ENCODE assay signal across 8 cellular contexts in genomic region chr19:12778020-12778904, GRCh38. TPM values are rescaled to one million over a fixed set of nuclear protein-coding genes. Genes with fewer than 3 reads are reported as not detected.
DNase-seq lines count a peak whose midpoint lies in the region; FAIRE-seq and TF ChIP-seq lines count a peak whose summit lies in the region.

No MANE protein-coding gene starts in this region.

- H3K4me3 ChIP-seq in WI38 (ENCODE audit: low read depth, low read length): peak overlapping the region; percentile 64
- H3K4me3 ChIP-seq in H1 (ENCODE audit: extremely low read depth in 1 of 4, insufficient read depth in 2 of 4, low read depth in 3 of 4, low read length in 4 of 4): peak overlapping the region; percentile 40 to 69 (median 62)
- peak overlapping the region; percentile 48 for H3K4me3 ChIP-seq in mesendoderm (ENCODE audit: low read length)
- peak overlapping the region; percentile 66 to 85 (median 70) for H3K4me3 ChIP-seq in subcutaneous abdominal adipose tissue (ENCODE audit: low read depth in 1 of 5, low read length in 5 of 5)

- DNase-seq in NCI-H345 (lab: John Stamatoyannopoulos, UW) (peak; percentile 23), NCI-H345 treated with DMSO at 0.1 percent for 48 hours (lab: John Stamatoyannopoulos, UW; ENCODE audit: unreplicated experiment) (no peak), NCI-H128 (lab: John Stamatoyannopoulos, UW; ENCODE audit: unreplicated experiment) (peak; percentile 50), H1 (ENCODE audit: low read depth in 1 of 2, low spot score in 2 of 2) (peak in 1 of 2 experiments; percentile 76), mesendoderm (peak; percentile 70), cerebellar nuclear complex (lab: John Stamatoyannopoulos, UW) (no peak)

- no peaks in the 10 kb centered on the region for H3K9me3 ChIP-seq in H1 (ENCODE audit: insufficient read depth in 2 of 2, low read depth in 1 of 2, low read length in 1 of 2)
- no peaks in the 10 kb centered on the region for H3K9me3 ChIP-seq in subcutaneous abdominal adipose tissue (ENCODE audit: control insufficient read depth in 5 of 5, low read length in 5 of 5)

- H3K56ac ChIP-seq in H1 (replicated peaks; ENCODE audit: insufficient read length, low read depth, low read length) (peak overlapping the region; percentile 70), mesendoderm (ENCODE audit: low read length) (peak overlapping the region; percentile 95)

- no peaks in the 10 kb centered on the region for H4K20me1 ChIP-seq in H1 (replicated peaks in 1 of 2; ENCODE audit: control insufficient read depth in 1 of 2, insufficient read depth in 2 of 2, low read length in 2 of 2)

- H2BK120ac ChIP-seq in H1 (replicated peaks; ENCODE audit: low read depth, low read length) (no peak overlapping the region), mesendoderm (ENCODE audit: low read depth, low read length) (no peak overlapping the region)

- H3K4ac ChIP-seq in H1 (replicated peaks; ENCODE audit: insufficient read length, low read depth, low read length) (peak overlapping the region; percentile 95), mesendoderm (ENCODE audit: low read depth, low read length) (peak overlapping the region; percentile 6)

- H2AK5ac ChIP-seq in H1 (ENCODE audit: low read depth, low read length) (no peak overlapping the region), mesendoderm (ENCODE audit: low read length) (no peak overlapping the region)

- TF ChIP-seq CTCF in WI38 (IDR thresholded peaks at IDR 0.05; ENCODE audit: low read depth, low read length): no peak
- no peak for TF ChIP-seq CTCF in H1 (IDR thresholded peaks at IDR 0.05; ENCODE audit: control extremely low read depth in 1 of 3, insufficient read depth in 1 of 3, low read depth in 1 of 3, low read length in 3 of 3)

- 0 out of 2 replicates have a peak overlapping the region, but pooled peaks have one; percentile 22 for H3K27ac ChIP-seq in H1 (ENCODE audit: low read depth, low read length)
- H3K27ac ChIP-seq in mesendoderm (ENCODE audit: low read depth, low read length): peak overlapping the region; percentile 36
- peak overlapping the region; percentile 98 for H3K27ac ChIP-seq in subcutaneous abdominal adipose tissue (ENCODE audit: low read depth, low read length)

- TF ChIP-seq RAD21 in H1 (IDR thresholded peaks at IDR 0.05 in 1 of 2, conservative IDR thresholded peaks at IDR 0.05 in 1 of 2; ENCODE audit: low read depth in 2 of 2, low read length in 2 of 2): no peak

- TF ChIP-seq EP300 in H1 (IDR thresholded peaks at IDR 0.05; ENCODE audit: borderline replicate concordance in 1 of 2, low read depth in 2 of 2, low read length in 2 of 2): no peak

- H2BK20ac ChIP-seq in H1 (ENCODE audit: low read length): no peak overlapping the region

- H2BK5ac ChIP-seq in H1 (ENCODE audit: low read depth, low read length) (peak overlapping the region; percentile 85), mesendoderm (ENCODE audit: low read length) (peak overlapping the region; percentile 69)

- peak overlapping the region in 2 of 4 experiments; percentile 31 to 38; a peak in 3 of 7 replicates for H3K9ac ChIP-seq in H1 (replicated peaks in 1 of 4; ENCODE audit: extremely low read depth in 1 of 4, low read depth in 3 of 4, low read length in 3 of 4)
- H3K9ac ChIP-seq in mesendoderm (ENCODE audit: low read length): peak overlapping the region; percentile 78
- H3K9ac ChIP-seq in subcutaneous abdominal adipose tissue (ENCODE audit: low read length in 5 of 5): peak overlapping the region; percentile 77 to 91 (median 82)

- H3K79me1 ChIP-seq in H1 (ENCODE audit: low read depth, low read length) (no peaks in the 10 kb centered on the region), mesendoderm (ENCODE audit: low read length) (no peaks in the 10 kb centered on the region)

- H3K36me3 ChIP-seq in H1 (ENCODE audit: control insufficient read depth in 2 of 4, insufficient read depth in 4 of 4, low read length in 3 of 4): no peaks in the 10 kb centered on the region
- no peaks in the 10 kb centered on the region for H3K36me3 ChIP-seq in mesendoderm (ENCODE audit: control insufficient read depth, insufficient read depth, low read length)
- no peaks in the 10 kb centered on the region for H3K36me3 ChIP-seq in subcutaneous abdominal adipose tissue (ENCODE audit: control insufficient read depth in 5 of 5, insufficient read depth in 5 of 5, low read length in 5 of 5)

- H2AFZ ChIP-seq in H1 (ENCODE audit: low read length): no peak overlapping the region

- peaks cover 0 to 25% (median 17%) of the 10 kb centered on the region in 4 experiments; a peak in 6 of 7 replicates for H3K4me1 ChIP-seq in H1 (replicated peaks in 1 of 4; ENCODE audit: control insufficient read depth in 3 of 4, insufficient read depth in 4 of 4, low read length in 3 of 4)
- H3K4me1 ChIP-seq in mesendoderm (ENCODE audit: control insufficient read depth, low read depth, low read length): peaks cover 8% of the 10 kb centered on the region
- peaks cover 7 to 71% (median 44%) of the 10 kb centered on the region in 5 donors for H3K4me1 ChIP-seq in subcutaneous abdominal adipose tissue (ENCODE audit: control insufficient read depth in 5 of 5, insufficient read depth in 5 of 5, low read length in 5 of 5)

- POLR2A ChIA-PET in H1 (lab: Charles Lee; ENCODE audit: partially characterized antibody): interaction anchor here (0.9 to 16.6 kb wide), 15 partner anchors 10 to 155 kb away, joined by 3 to 317 read pairs (median 5); partner anchors contain the start of genes FARSA, GCDH, GET3 and JUNB

- H4K91ac ChIP-seq in H1 (replicated peaks; ENCODE audit: insufficient read length, low read length): peak overlapping the region; percentile 75

- H3K4me2 ChIP-seq in H1 (ENCODE audit: insufficient read depth in 1 of 2, low read depth in 2 of 2, low read length in 2 of 2) (peak overlapping the region; percentile 93 to 94), mesendoderm (ENCODE audit: low read length) (peak overlapping the region; percentile 88)

- H3K79me2 ChIP-seq in H1 (ENCODE audit: control insufficient read depth in 1 of 2, insufficient read depth in 2 of 2, low read length in 2 of 2): no peaks in the 10 kb centered on the region
- H3K79me2 ChIP-seq in mesendoderm (ENCODE audit: control insufficient read depth, insufficient read depth, low read length): no peaks in the 10 kb centered on the region

- H3K27me3 ChIP-seq in H1 (replicated peaks in 1 of 4; ENCODE audit: control insufficient read depth in 3 of 4, extremely low read depth in 1 of 4, insufficient read depth in 3 of 4, low read length in 3 of 4) (no peaks in the 10 kb centered on the region), mesendoderm (ENCODE audit: insufficient read depth, low read length, poor library complexity) (no peaks in the 10 kb centered on the region), subcutaneous abdominal adipose tissue (ENCODE audit: control insufficient read depth in 5 of 5, insufficient read depth in 4 of 5, low read length in 5 of 5) (peaks cover 0 to 3% (median 0%) of the 10 kb centered on the region in 5 donors)

- no peak for FAIRE-seq in H1 (lab: Jason Lieb, UNC)

- CTCF ChIA-PET in H1 (lab: Charles Lee; ENCODE audit: partially characterized antibody): interaction anchor here (0.6 to 11.2 kb wide), 22 partner anchors 9 to 333 kb away, joined by 3 to 277 read pairs (median 4); partner anchors contain the start of genes GET3, JUNB, RNASEH2A and RTBDN

- peak overlapping the region; percentile 72 for H4K5ac ChIP-seq in H1 (ENCODE audit: insufficient read length, low read depth, low read length)
- H4K5ac ChIP-seq in mesendoderm (ENCODE audit: low read length): no peak overlapping the region

- H4K8ac ChIP-seq in H1 (ENCODE audit: extremely low read depth, insufficient read depth, low read length) (peak overlapping the region; percentile 88), mesendoderm (ENCODE audit: low read depth, low read length) (no peak overlapping the region)

- H3K14ac ChIP-seq in H1 (ENCODE audit: insufficient read length): no peak overlapping the region

- peak overlapping the region; percentile 31; the same call in 1 of the 2 replicates for H2BK15ac ChIP-seq in H1 (ENCODE audit: low read length)
- no peak overlapping the region for H2BK15ac ChIP-seq in mesendoderm (replicated peaks; ENCODE audit: low read depth)

- no peak for TF ChIP-seq POLR2A in H1 (IDR thresholded peaks at IDR 0.05; ENCODE audit: control extremely low read depth in 1 of 2, low read depth in 2 of 2, low read length in 2 of 2)

- H3K18ac ChIP-seq in H1 (ENCODE audit: extremely low read depth, low read length) (peak overlapping the region; percentile 94), mesendoderm (ENCODE audit: low read length) (peak overlapping the region; percentile 29)

- 6% methylated on average over 29 of the region's 44 CpGs; no CpG with 5 or more reads in 1 of the 2 experiments for WGBS in H1 (ENCODE audit: extremely low coverage in 1 of 2, insufficient coverage in 1 of 2, insufficient read length in 1 of 2, insufficient replicate concordance in 2 of 2, low coverage in 1 of 2, low lambda C conversion rate in 2 of 2, missing lambda C conversion rate in 1 of 2), 2 experiments
- no CpG with 5 or more reads among the region's 44 CpGs for WGBS in mesendoderm (ENCODE audit: extremely low coverage, insufficient coverage, low lambda C conversion rate)

- H3K23me2 ChIP-seq in H1 (ENCODE audit: low read depth, low read length): peaks cover 27% of the 10 kb centered on the region; the same call in 1 of the 2 replicates

- H2BK12ac ChIP-seq in H1 (ENCODE audit: low read depth, low read length): peak overlapping the region; percentile 75; the same call in 1 of the 2 replicates

- H3K23ac ChIP-seq in H1 (ENCODE audit: insufficient read length): no peak overlapping the region
- no peak overlapping the region for H3K23ac ChIP-seq in mesendoderm (ENCODE audit: low read length)

RNA-seq across cellular contexts. Expression of gene HOOK2, which starts 2.9 kb away (rescaled TPM):
- 59.3 and 63.2 TPM in 2 replicates for total RNA-seq in H1 (2021; fragmentation: NEBNext Ultra II Directional; extraction: Animal tissue kit (Norgen Biotek cat#: 25700))
- polyA plus RNA-seq in H1 (2011; rRNA removed): 23.8 and 39.2 TPM in 2 replicates
- polyA plus RNA-seq in H1 (2011; cell fraction: cytosol; rRNA removed): 52.1 TPM
- 124 TPM for polyA plus RNA-seq in H1 (2011; cell fraction: nucleus; rRNA removed)
- polyA plus RNA-seq in H1 (2012, experiment 1 of 2): 72.5 to 107 TPM (median 96.5 TPM) in 4 replicates
- 35.9 TPM for polyA plus RNA-seq in H1 (2012, experiment 2 of 2)
- polyA plus RNA-seq in H1 (2013, experiment 1 of 2): 47.5 TPM
- polyA plus RNA-seq in H1 (2013, experiment 2 of 2): 40.1 TPM
- 25.1 and 27.9 TPM in 2 replicates for polyA minus RNA-seq in H1 (2011; rRNA and poly(A)+ RNA removed)
- 17.9 TPM for polyA minus RNA-seq in H1 (2011; cell fraction: cytosol; rRNA and poly(A)+ RNA removed)
- polyA minus RNA-seq in H1 (2011; cell fraction: nucleus; rRNA and poly(A)+ RNA removed): 50.3 TPM
- polyA plus RNA-seq in mesendoderm (2013, experiment 1 of 2): 25.7 TPM
- 28.2 TPM for polyA plus RNA-seq in mesendoderm (2013, experiment 2 of 2)

RNA-seq across cellular contexts. Expression of gene JUNB, which starts 13.0 kb away (rescaled TPM):
- total RNA-seq in H1 (2021; fragmentation: NEBNext Ultra II Directional; extraction: Animal tissue kit (Norgen Biotek cat#: 25700)): 7.4 and 8.6 TPM in 2 replicates
- 10.0 and 14.1 TPM in 2 replicates for polyA plus RNA-seq in H1 (2011; rRNA removed)
- 9.2 TPM for polyA plus RNA-seq in H1 (2011; cell fraction: cytosol; rRNA removed)
- polyA plus RNA-seq in H1 (2011; cell fraction: nucleus; rRNA removed): 12.1 TPM
- 4.8 to 7.1 TPM (median 5.6 TPM) in 4 replicates for polyA plus RNA-seq in H1 (2012, experiment 1 of 2)
- polyA plus RNA-seq in H1 (2012, experiment 2 of 2): 5.9 TPM
- 6.9 TPM for polyA plus RNA-seq in H1 (2013, experiment 1 of 2)
- 6.5 TPM for polyA plus RNA-seq in H1 (2013, experiment 2 of 2)
- polyA minus RNA-seq in H1 (2011; rRNA and poly(A)+ RNA removed): 1.8 TPM in 2 replicates
- 8.7 TPM for polyA minus RNA-seq in H1 (2011; cell fraction: cytosol; rRNA and poly(A)+ RNA removed)
- 21.3 TPM for polyA minus RNA-seq in H1 (2011; cell fraction: nucleus; rRNA and poly(A)+ RNA removed)
- 2.2 TPM for polyA plus RNA-seq in mesendoderm (2013, experiment 1 of 2)
- 2.5 TPM for polyA plus RNA-seq in mesendoderm (2013, experiment 2 of 2)

RNA-seq across cellular contexts. Expression of gene PRDX2, which starts 23.3 kb away (rescaled TPM):
- total RNA-seq in H1 (2021; fragmentation: NEBNext Ultra II Directional; extraction: Animal tissue kit (Norgen Biotek cat#: 25700)): 380 and 404 TPM in 2 replicates
- polyA plus RNA-seq in H1 (2011; rRNA removed): 748 and 904 TPM in 2 replicates
- polyA plus RNA-seq in H1 (2011; cell fraction: cytosol; rRNA removed): 586 TPM
- 569 TPM for polyA plus RNA-seq in H1 (2011; cell fraction: nucleus; rRNA removed)
- 543 to 655 TPM (median 640 TPM) in 4 replicates for polyA plus RNA-seq in H1 (2012, experiment 1 of 2)
- polyA plus RNA-seq in H1 (2012, experiment 2 of 2): 855 TPM
- 237 TPM for polyA plus RNA-seq in H1 (2013, experiment 1 of 2)
- polyA plus RNA-seq in H1 (2013, experiment 2 of 2): 231 TPM
- 210 and 286 TPM in 2 replicates for polyA minus RNA-seq in H1 (2011; rRNA and poly(A)+ RNA removed)
- 286 TPM for polyA minus RNA-seq in H1 (2011; cell fraction: cytosol; rRNA and poly(A)+ RNA removed)
- polyA minus RNA-seq in H1 (2011; cell fraction: nucleus; rRNA and poly(A)+ RNA removed): 120 TPM
- 210 TPM for polyA plus RNA-seq in mesendoderm (2013, experiment 1 of 2)
- 216 TPM for polyA plus RNA-seq in mesendoderm (2013, experiment 2 of 2)

RNA-seq across cellular contexts. Expression of gene THSD8, which starts 23.6 kb away (rescaled TPM):
- total RNA-seq in H1 (2021; fragmentation: NEBNext Ultra II Directional; extraction: Animal tissue kit (Norgen Biotek cat#: 25700)): 41.3 and 42.3 TPM in 2 replicates
- 3.4 and 8.2 TPM in 2 replicates for polyA plus RNA-seq in H1 (2011; rRNA removed)
- polyA plus RNA-seq in H1 (2011; cell fraction: cytosol; rRNA removed): 0.57 TPM
- 0.21 TPM for polyA plus RNA-seq in H1 (2011; cell fraction: nucleus; rRNA removed)
- 9.7 to 60.5 TPM (median 32.8 TPM) in 4 replicates for polyA plus RNA-seq in H1 (2012, experiment 1 of 2)
- 11.1 TPM for polyA plus RNA-seq in H1 (2012, experiment 2 of 2)
- polyA plus RNA-seq in H1 (2013, experiment 1 of 2): 20.3 TPM
- polyA plus RNA-seq in H1 (2013, experiment 2 of 2): 24.5 TPM
- polyA minus RNA-seq in H1 (2011; rRNA and poly(A)+ RNA removed): 4.4 and 10.5 TPM in 2 replicates
- not detected for polyA minus RNA-seq in H1 (2011; cell fraction: cytosol; rRNA and poly(A)+ RNA removed)
- polyA minus RNA-seq in H1 (2011; cell fraction: nucleus; rRNA and poly(A)+ RNA removed): not detected
- 25.8 TPM for polyA plus RNA-seq in mesendoderm (2013, experiment 1 of 2)
- polyA plus RNA-seq in mesendoderm (2013, experiment 2 of 2): 28.2 TPM

RNA-seq across cellular contexts. Expression of gene BEST2, which starts 26.7 kb away (rescaled TPM):
- 4.6 TPM in 2 replicates for total RNA-seq in H1 (2021; fragmentation: NEBNext Ultra II Directional; extraction: Animal tissue kit (Norgen Biotek cat#: 25700))
- 7.3 and 11.6 TPM in 2 replicates for polyA plus RNA-seq in H1 (2011; rRNA removed)
- polyA plus RNA-seq in H1 (2011; cell fraction: cytosol; rRNA removed): 7.1 TPM
- polyA plus RNA-seq in H1 (2011; cell fraction: nucleus; rRNA removed): 9.7 TPM
- 2.3 to 6.3 TPM (median 4.2 TPM) in 4 replicates for polyA plus RNA-seq in H1 (2012, experiment 1 of 2)
- polyA plus RNA-seq in H1 (2012, experiment 2 of 2): 4.4 TPM
- polyA plus RNA-seq in H1 (2013, experiment 1 of 2): 6.4 TPM
- polyA plus RNA-seq in H1 (2013, experiment 2 of 2): 5.7 TPM
- 5.7 and 7.9 TPM in 2 replicates for polyA minus RNA-seq in H1 (2011; rRNA and poly(A)+ RNA removed)
- polyA minus RNA-seq in H1 (2011; cell fraction: cytosol; rRNA and poly(A)+ RNA removed): 4.3 TPM
- 2.5 TPM for polyA minus RNA-seq in H1 (2011; cell fraction: nucleus; rRNA and poly(A)+ RNA removed)
- 0.37 TPM for polyA plus RNA-seq in mesendoderm (2013, experiment 1 of 2)
- 0.32 TPM for polyA plus RNA-seq in mesendoderm (2013, experiment 2 of 2)

Comparison
In these comparisons a context has a peak if more than half of its experiments do, and no peak if none do; other contexts are left out.
1. DNase-seq: peak in NCI-H345 (single experiment), NCI-H128 (single experiment) and mesendoderm (single experiment); none in NCI-H345 treated with DMSO at 0.1 percent for 48 hours (single experiment) and cerebellar nuclear complex (0 of 2).
2. H3K27ac ChIP-seq: peak in every context shown above with its lines; median percentile 98 in subcutaneous abdominal adipose tissue; 36 in mesendoderm; 22 in H1.
3. Peak in every context shown above with its lines, with median percentiles within 50 percentile points of each other: H3K4me3 ChIP-seq.